ENCODE assay signal across 15 cellular contexts in the genomic region with DNA sequence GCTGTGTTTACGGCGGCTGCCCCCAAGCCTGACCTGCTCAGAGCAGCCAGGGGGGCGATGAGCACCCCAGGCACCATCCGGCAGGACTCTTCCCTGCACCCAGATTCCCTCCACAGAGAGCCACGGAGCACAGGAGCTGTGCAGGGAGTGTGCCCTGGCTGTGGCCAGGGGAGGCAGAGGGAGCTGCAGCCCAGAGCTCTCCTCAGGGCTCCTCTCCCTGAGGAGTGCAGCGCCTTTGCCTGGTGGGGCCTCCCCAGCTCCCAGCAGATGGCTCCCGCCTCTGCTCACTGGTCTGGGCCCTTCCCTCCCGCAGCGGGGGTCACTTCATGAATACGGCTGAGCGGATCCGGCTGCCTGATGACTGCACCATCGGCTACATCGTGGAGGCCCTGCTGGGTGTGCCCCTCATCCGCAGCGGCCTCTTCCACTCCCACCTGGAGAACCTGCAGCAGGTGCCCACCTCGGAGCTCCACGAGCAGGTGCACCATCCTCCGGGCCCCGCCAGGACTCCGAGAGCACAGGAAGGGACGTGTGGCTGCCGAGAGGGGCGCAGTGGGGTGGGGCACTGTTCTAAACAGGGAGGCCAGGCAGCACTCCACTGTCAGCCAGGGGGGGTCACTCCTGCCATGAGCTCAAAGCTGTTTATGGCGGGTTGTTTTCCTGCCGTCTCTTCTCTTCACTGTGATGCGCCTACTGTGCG. TPM values are rescaled to one million over a fixed set of nuclear protein-coding genes. Genes with fewer than 3 reads are reported as not detected.
DNase-seq lines count a peak whose midpoint lies in the region; ATAC-seq, FAIRE-seq and TF ChIP-seq lines count a peak whose summit lies in the region.
"Had no signal": no experiment of that assay in that cellular context is flagged by ENCODE, and none has a peak within 500 bp of the region (broad histone marks: within the 10 kb centered on the region; RNA-seq: fewer than 3 reads in every experiment).

No MANE protein-coding gene starts in this region.

- H3K27me3 ChIP-seq in NT2/D1 (ENCODE audit: insufficient read depth, insufficient read length), result peaks cover 14% of the 10 kb centered on the region
- peaks cover 1 to 34% of the 10 kb centered on the region in 2 experiments; a peak in 4 of 5 replicates for H3K27me3 ChIP-seq in HepG2 (ENCODE audit: control insufficient read depth in 1 of 2, insufficient read depth in 2 of 2, low read length in 2 of 2)
- H3K27me3 ChIP-seq in sigmoid colon, result peaks cover 33 to 89% (median 64%) of the 10 kb centered on the region in 3 donors

- no peak for TF ChIP-seq POLR2A in HepG2 (IDR thresholded peaks at IDR 0.05; ENCODE audit: insufficient read depth in 1 of 2, low read depth in 2 of 2, low read length in 2 of 2)
- TF ChIP-seq POLR2A in sigmoid colon (IDR thresholded peaks at IDR 0.05), result no peak

- H3K27ac ChIP-seq in 22Rv1 (peak overlapping the region; percentile 38; the same call in 1 of the 2 replicates), HepG2 (ENCODE audit: extremely low read length, insufficient read depth, low read length) (no peak overlapping the region), sigmoid colon (no peak overlapping the region)
- H3K27ac ChIP-seq: gastrocnemius medialis, GM23248 had no signal

- H2AFZ ChIP-seq in HepG2 (ENCODE audit: low read length), result no peak overlapping the region
- H2AFZ ChIP-seq: GM23248 had no signal

- TF ChIP-seq EP300 in HepG2 (IDR thresholded peaks at IDR 0.05; ENCODE audit: low read depth in 2 of 2, low read length in 2 of 2), result no peak
- TF ChIP-seq EP300 in HepG2 (CRISPR knock-in tag; IDR thresholded peaks at IDR 0.05; ENCODE audit: borderline replicate concordance), result no peak
- TF ChIP-seq EP300 in sigmoid colon (IDR thresholded peaks at IDR 0.05), result no peak

- CTCF ChIA-PET in HepG2 (lab: Yijun Ruan, JAX; ENCODE audit: low intra/inter-chr PET ratio, low total read pairs), result no interaction called here

- H3K9me3 ChIP-seq in NT2/D1 (ENCODE audit: insufficient read depth, low read length) (no peaks in the 10 kb centered on the region), HepG2 (ENCODE audit: low read length) (no peaks in the 10 kb centered on the region), sigmoid colon (no peaks in the 10 kb centered on the region)
- H3K9me3 ChIP-seq: gastrocnemius medialis had no signal

- no peak for TF ChIP-seq RAD21 in HepG2 (CRISPR knock-in tag; IDR thresholded peaks at IDR 0.05)

- in situ Hi-C loops in HepG2 (cut with HindIII; ENCODE audit: extremely low pct_ligation_motif_present, low pct_unique_long_range_greater_than_20kb), result no loop called here

- no peak for FAIRE-seq in HepG2 (lab: Jason Lieb, UNC)
- FAIRE-seq: D721Med had no signal

- WGBS in HepG2 (ENCODE audit: low lambda C conversion rate), result 89% methylated on average over 16 of the region's 28 CpGs
- 29 to 66% methylated on average over 28 of the region's 28 CpGs for WGBS in sigmoid colon, 2 donors

- DNase-seq in DMS79 (lab: John Stamatoyannopoulos, UW) (peak; percentile 34), NT2/D1 (ENCODE audit: low read depth, low spot score) (no peak), HepG2 (ENCODE audit: low spot score) (no peak), GM03348 (ENCODE audit: low spot score) (no peak), AML-193 (lab: John Stamatoyannopoulos, UW) (no peak), sigmoid colon (no peak)
- DNase-seq: gastrocnemius medialis, GM23248, mesendoderm, NCI-H1436 treated with DMSO at 0.1 percent for 48 hours had no signal

- no TSS peak for BruUV-seq in HepG2 (replicated peaks; lab: Mats Ljungman, UMichigan)

- no peaks in the 10 kb centered on the region for H4K20me1 ChIP-seq in HepG2 (ENCODE audit: insufficient read depth, low read length)

- ATAC-seq in HepG2 (peak; percentile 15), HG03097 (IDR thresholded peaks at IDR 0.05; ENCODE audit: low FRiP score, unreplicated experiment) (no peak)
- ATAC-seq: gastrocnemius medialis, SK-N-SH treated with all-trans-retinoic acid at 6 μM for 48 hours had no signal

- POLR2A ChIA-PET in HepG2 (lab: Yijun Ruan, JAX), result no interaction called here

- TF ChIP-seq CTCF in 22Rv1 (IDR thresholded peaks at IDR 0.05) (no peak), HepG2 (CRISPR knock-in tag; IDR thresholded peaks at IDR 0.05) (peak; percentile 10; the same call in 1 of the 2 replicates), sigmoid colon (IDR thresholded peaks at IDR 0.05) (no peak)

- H3K79me2 ChIP-seq in HepG2 (ENCODE audit: insufficient read depth, low read length), result no peaks in the 10 kb centered on the region

- peak overlapping the region; percentile 64 for H3K9ac ChIP-seq in NT2/D1 (ENCODE audit: insufficient read length, low read depth)
- no peak overlapping the region for H3K9ac ChIP-seq in HepG2 (ENCODE audit: insufficient read depth, low read depth, low read length)
- H3K9ac ChIP-seq: GM23248 had no signal

- no peak overlapping the region for H3K4me3 ChIP-seq in NT2/D1 (ENCODE audit: insufficient read length, low read depth)
- no peak overlapping the region for H3K4me3 ChIP-seq in HepG2 (replicated peaks in 1 of 3; ENCODE audit: insufficient read depth in 1 of 3, low read depth in 2 of 3, low read length in 3 of 3)
- H3K4me3 ChIP-seq in sigmoid colon, result no peak overlapping the region
- H3K4me3 ChIP-seq: gastrocnemius medialis, GM23248 had no signal

- peaks cover 54% of the 10 kb centered on the region for H3K36me3 ChIP-seq in NT2/D1 (ENCODE audit: insufficient read depth, insufficient read length, low read length)
- no peaks in the 10 kb centered on the region for H3K36me3 ChIP-seq in HepG2 (replicated peaks in 1 of 2; ENCODE audit: control insufficient read depth in 1 of 2, insufficient read depth in 2 of 2, low read length in 2 of 2)
- H3K36me3 ChIP-seq in sigmoid colon, result no peaks in the 10 kb centered on the region
- H3K36me3 ChIP-seq: gastrocnemius medialis had no signal

- peaks cover 73% of the 10 kb centered on the region for H3K4me1 ChIP-seq in NT2/D1 (ENCODE audit: insufficient read depth, insufficient read length)
- peaks cover 75% of the 10 kb centered on the region for H3K4me1 ChIP-seq in HepG2 (ENCODE audit: insufficient read depth, low read length)
- peaks cover 0 to 61% (median 29%) of the 10 kb centered on the region in 4 donors for H3K4me1 ChIP-seq in sigmoid colon

- intact Hi-C loops in HepG2 (cut with micrococcal nuclease; ENCODE audit: unreplicated experiment) (no loop called here), sigmoid colon (cut with DNase I) (no loop called here)

- H3K4me2 ChIP-seq in HepG2 (ENCODE audit: low read depth, low read length), result no peak overlapping the region

RNA-seq across cellular contexts. Expression of a gene that starts 6.5 kb away (rescaled TPM):
- total RNA-seq in HepG2 (2016; rRNA removed; fragmentation: Illumina TruSeq; extraction: Trizol), result 0.44 TPM in 1 of 2 replicates, not detected in the other
- total RNA-seq in HepG2 (2016; cell fraction: cytosol; rRNA removed; fragmentation: Illumina TruSeq; extraction: Trizol; ENCODE audit: low read depth), result not detected in 2 replicates
- 0.18 and 0.80 TPM in 2 replicates for total RNA-seq in HepG2 (2016; cell fraction: insoluble cytoplasmic fraction; rRNA removed; fragmentation: Illumina TruSeq; extraction: Trizol)
- total RNA-seq in HepG2 (2016; cell fraction: membrane; rRNA removed; fragmentation: Illumina TruSeq; extraction: Trizol), result 0.22 and 0.24 TPM in 2 replicates
- total RNA-seq in HepG2 (2016; cell fraction: nucleus; rRNA removed; fragmentation: Illumina TruSeq; extraction: Trizol), result 0.19 and 0.81 TPM in 2 replicates
- polyA plus RNA-seq in HepG2 (2011; rRNA removed), result 1.5 and 1.6 TPM in 2 replicates
- 1.1 and 2.1 TPM in 2 replicates for polyA plus RNA-seq in HepG2 (2011; cell fraction: cytosol; rRNA removed)
- 3.6 and 4.6 TPM in 2 replicates for polyA plus RNA-seq in HepG2 (2011; cell fraction: nucleus; rRNA removed)
- polyA plus RNA-seq in HepG2 (2012), result 0.72 and 1.2 TPM in 2 replicates
- 0.07 and 0.11 TPM in 2 replicates for polyA plus RNA-seq in HepG2 (2016; cell fraction: cytosol; fragmentation: Illumina TruSeq; extraction: Trizol; ENCODE audit: low read depth)
- polyA plus RNA-seq in HepG2 (2016; cell fraction: insoluble cytoplasmic fraction; fragmentation: Illumina TruSeq; extraction: Trizol; ENCODE audit: low read depth), result 0.16 TPM in 1 of 2 replicates, not detected in the other
- polyA plus RNA-seq in HepG2 (2016; cell fraction: membrane; fragmentation: Illumina TruSeq; extraction: Trizol; ENCODE audit: low read depth), result 0.12 and 0.18 TPM in 2 replicates
- 0.70 and 1.00 TPM in 2 replicates for polyA plus RNA-seq in HepG2 (2016; cell fraction: nucleus; fragmentation: Illumina TruSeq; extraction: Trizol; ENCODE audit: insufficient read depth, low read depth)
- polyA minus RNA-seq in HepG2 (2011; rRNA and poly(A)+ RNA removed; ENCODE audit: low replicate concordance), result 3.4 and 11.1 TPM in 2 replicates
- 1.5 TPM in 2 replicates for polyA minus RNA-seq in HepG2 (2011; cell fraction: cytosol; rRNA and poly(A)+ RNA removed)
- polyA minus RNA-seq in HepG2 (2011; cell fraction: nucleus; rRNA and poly(A)+ RNA removed), result 2.4 and 4.6 TPM in 2 replicates
- 1 to 10 TPM; 1.8 to 5.8 (median 5.3) TPM for total RNA-seq in sigmoid colon
- 10 to 100 TPM in 2 of 3 donors, 1 to 10 TPM in 1; 9.2 to 34.5 (median 14.4) TPM for polyA plus RNA-seq in sigmoid colon

RNA-seq across cellular contexts. Expression of a gene that starts 29.2 kb away (rescaled TPM):
- 16.7 and 20.3 TPM in 2 replicates for total RNA-seq in HepG2 (2016; rRNA removed; fragmentation: Illumina TruSeq; extraction: Trizol)
- 3.4 and 3.6 TPM in 2 replicates for total RNA-seq in HepG2 (2016; cell fraction: cytosol; rRNA removed; fragmentation: Illumina TruSeq; extraction: Trizol; ENCODE audit: low read depth)
- 13.2 and 21.6 TPM in 2 replicates for total RNA-seq in HepG2 (2016; cell fraction: insoluble cytoplasmic fraction; rRNA removed; fragmentation: Illumina TruSeq; extraction: Trizol)
- total RNA-seq in HepG2 (2016; cell fraction: membrane; rRNA removed; fragmentation: Illumina TruSeq; extraction: Trizol), result 6.7 and 7.9 TPM in 2 replicates
- total RNA-seq in HepG2 (2016; cell fraction: nucleus; rRNA removed; fragmentation: Illumina TruSeq; extraction: Trizol), result 18.7 and 21.1 TPM in 2 replicates
- polyA plus RNA-seq in HepG2 (2011; rRNA removed), result 10.2 and 14.6 TPM in 2 replicates
- 5.0 and 10.7 TPM in 2 replicates for polyA plus RNA-seq in HepG2 (2011; cell fraction: cytosol; rRNA removed)
- polyA plus RNA-seq in HepG2 (2011; cell fraction: nucleus; rRNA removed), result 126 and 171 TPM in 2 replicates
- polyA plus RNA-seq in HepG2 (2012), result 10.2 and 14.9 TPM in 2 replicates
- polyA plus RNA-seq in HepG2 (2016; cell fraction: cytosol; fragmentation: Illumina TruSeq; extraction: Trizol; ENCODE audit: low read depth), result 1.2 and 1.3 TPM in 2 replicates
- 10.1 and 12.8 TPM in 2 replicates for polyA plus RNA-seq in HepG2 (2016; cell fraction: insoluble cytoplasmic fraction; fragmentation: Illumina TruSeq; extraction: Trizol; ENCODE audit: low read depth)
- 3.8 and 4.4 TPM in 2 replicates for polyA plus RNA-seq in HepG2 (2016; cell fraction: membrane; fragmentation: Illumina TruSeq; extraction: Trizol; ENCODE audit: low read depth)
- 43.7 and 48.3 TPM in 2 replicates for polyA plus RNA-seq in HepG2 (2016; cell fraction: nucleus; fragmentation: Illumina TruSeq; extraction: Trizol; ENCODE audit: insufficient read depth, low read depth)
- 16.2 and 23.5 TPM in 2 replicates for polyA minus RNA-seq in HepG2 (2011; rRNA and poly(A)+ RNA removed; ENCODE audit: low replicate concordance)
- 7.9 and 8.9 TPM in 2 replicates for polyA minus RNA-seq in HepG2 (2011; cell fraction: cytosol; rRNA and poly(A)+ RNA removed)
- polyA minus RNA-seq in HepG2 (2011; cell fraction: nucleus; rRNA and poly(A)+ RNA removed), result 10.3 and 10.4 TPM in 2 replicates
- 10 to 100 TPM; 17.8 to 24.6 (median 22.1) TPM for total RNA-seq in sigmoid colon
- 10 to 100 TPM in 2 of 3 donors, 1 to 10 TPM in 1; 9.6 to 25.9 (median 11.3) TPM for polyA plus RNA-seq in sigmoid colon

RNA-seq across cellular contexts. Expression of a gene that starts 32.7 kb away (rescaled TPM):
- total RNA-seq in HepG2 (2016; rRNA removed; fragmentation: Illumina TruSeq; extraction: Trizol) (2.5 and 3.0 TPM in 2 replicates), sigmoid colon (10 to 100 TPM in 2 of 4 donors, 1 to 10 TPM in 2; 6.4 to 22.4 (median 11.8) TPM)
- total RNA-seq in HepG2 (2016; cell fraction: cytosol; rRNA removed; fragmentation: Illumina TruSeq; extraction: Trizol; ENCODE audit: low read depth), result 1.8 and 2.7 TPM in 2 replicates
- total RNA-seq in HepG2 (2016; cell fraction: insoluble cytoplasmic fraction; rRNA removed; fragmentation: Illumina TruSeq; extraction: Trizol), result 1.6 and 2.7 TPM in 2 replicates
- total RNA-seq in HepG2 (2016; cell fraction: membrane; rRNA removed; fragmentation: Illumina TruSeq; extraction: Trizol), result 3.0 and 4.1 TPM in 2 replicates
- 2.9 and 4.3 TPM in 2 replicates for total RNA-seq in HepG2 (2016; cell fraction: nucleus; rRNA removed; fragmentation: Illumina TruSeq; extraction: Trizol)
- polyA plus RNA-seq in HepG2 (2011; rRNA removed) (1.5 and 1.7 TPM in 2 replicates), sigmoid colon (10 to 100 TPM in 1 of 3 donors, 1 to 10 TPM in 2; 8.1 to 19.6 (median 9.6) TPM)
- polyA plus RNA-seq in HepG2 (2011; cell fraction: cytosol; rRNA removed), result 0.54 and 0.68 TPM in 2 replicates
- polyA plus RNA-seq in HepG2 (2011; cell fraction: nucleus; rRNA removed), result 4.0 and 6.8 TPM in 2 replicates
- polyA plus RNA-seq in HepG2 (2012), result 0.59 and 0.83 TPM in 2 replicates
- polyA plus RNA-seq in HepG2 (2016; cell fraction: cytosol; fragmentation: Illumina TruSeq; extraction: Trizol; ENCODE audit: low read depth), result 2.5 and 2.6 TPM in 2 replicates
- 2.2 and 3.8 TPM in 2 replicates for polyA plus RNA-seq in HepG2 (2016; cell fraction: insoluble cytoplasmic fraction; fragmentation: Illumina TruSeq; extraction: Trizol; ENCODE audit: low read depth)
- 3.3 and 3.7 TPM in 2 replicates for polyA plus RNA-seq in HepG2 (2016; cell fraction: membrane; fragmentation: Illumina TruSeq; extraction: Trizol; ENCODE audit: low read depth)
- 6.7 and 9.8 TPM in 2 replicates for polyA plus RNA-seq in HepG2 (2016; cell fraction: nucleus; fragmentation: Illumina TruSeq; extraction: Trizol; ENCODE audit: insufficient read depth, low read depth)
- 0.62 and 22.8 TPM in 2 replicates for polyA minus RNA-seq in HepG2 (2011; rRNA and poly(A)+ RNA removed; ENCODE audit: low replicate concordance)
- 0.62 and 1.5 TPM in 2 replicates for polyA minus RNA-seq in HepG2 (2011; cell fraction: cytosol; rRNA and poly(A)+ RNA removed)
- 1.5 and 2.2 TPM in 2 replicates for polyA minus RNA-seq in HepG2 (2011; cell fraction: nucleus; rRNA and poly(A)+ RNA removed)

RNA-seq across cellular contexts. Expression of a gene that starts 49.9 kb away (rescaled TPM):
- total RNA-seq in HepG2 (2016; rRNA removed; fragmentation: Illumina TruSeq; extraction: Trizol) (not detected in 2 replicates), sigmoid colon (not detected)
- total RNA-seq in HepG2 (2016; cell fraction: cytosol; rRNA removed; fragmentation: Illumina TruSeq; extraction: Trizol; ENCODE audit: low read depth), result not detected in 2 replicates
- not detected in 2 replicates for total RNA-seq in HepG2 (2016; cell fraction: insoluble cytoplasmic fraction; rRNA removed; fragmentation: Illumina TruSeq; extraction: Trizol)
- total RNA-seq in HepG2 (2016; cell fraction: membrane; rRNA removed; fragmentation: Illumina TruSeq; extraction: Trizol), result not detected in 2 replicates
- not detected in 2 replicates for total RNA-seq in HepG2 (2016; cell fraction: nucleus; rRNA removed; fragmentation: Illumina TruSeq; extraction: Trizol)
- polyA plus RNA-seq in HepG2 (2011; rRNA removed) (not detected in 2 replicates), sigmoid colon (not detected)
- polyA plus RNA-seq in HepG2 (2011; cell fraction: cytosol; rRNA removed), result not detected in 2 replicates
- polyA plus RNA-seq in HepG2 (2011; cell fraction: nucleus; rRNA removed), result not detected in 2 replicates
- polyA plus RNA-seq in HepG2 (2012), result not detected in 2 replicates
- not detected in 2 replicates for polyA plus RNA-seq in HepG2 (2016; cell fraction: cytosol; fragmentation: Illumina TruSeq; extraction: Trizol; ENCODE audit: low read depth)
- not detected in 2 replicates for polyA plus RNA-seq in HepG2 (2016; cell fraction: insoluble cytoplasmic fraction; fragmentation: Illumina TruSeq; extraction: Trizol; ENCODE audit: low read depth)
- polyA plus RNA-seq in HepG2 (2016; cell fraction: membrane; fragmentation: Illumina TruSeq; extraction: Trizol; ENCODE audit: low read depth), result not detected in 2 replicates
- not detected in 2 replicates for polyA plus RNA-seq in HepG2 (2016; cell fraction: nucleus; fragmentation: Illumina TruSeq; extraction: Trizol; ENCODE audit: insufficient read depth, low read depth)
- polyA minus RNA-seq in HepG2 (2011; rRNA and poly(A)+ RNA removed; ENCODE audit: low replicate concordance), result not detected in 2 replicates
- polyA minus RNA-seq in HepG2 (2011; cell fraction: cytosol; rRNA and poly(A)+ RNA removed), result not detected in 2 replicates
- not detected in 2 replicates for polyA minus RNA-seq in HepG2 (2011; cell fraction: nucleus; rRNA and poly(A)+ RNA removed)
- total RNA-seq: gastrocnemius medialis, GM23248, temporal lobe had no signal
- polyA plus RNA-seq: GM23248 had no signal
